ENCODE assay signal across 25 cellular contexts in the genomic region with DNA sequence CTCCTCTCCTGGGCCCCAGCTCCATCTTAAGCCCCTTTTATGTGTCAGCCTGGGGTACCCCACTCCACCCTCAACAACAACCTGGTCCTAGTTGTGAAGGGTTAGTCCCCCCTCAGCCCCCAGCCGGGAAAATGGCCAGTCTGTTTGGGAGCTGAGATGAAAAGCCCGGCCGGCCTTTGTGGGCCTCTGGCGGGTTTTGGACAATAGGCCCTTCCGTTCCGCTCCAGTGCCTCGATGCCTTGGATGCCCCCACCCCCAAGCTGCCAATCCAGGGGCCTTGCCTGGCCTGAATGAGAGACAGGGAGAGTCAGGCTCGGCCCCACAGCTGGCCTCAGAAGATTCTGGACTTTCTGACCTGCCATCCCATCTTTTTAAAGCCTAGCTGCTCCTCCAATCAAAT. TPM values are rescaled to one million over a fixed set of nuclear protein-coding genes. Genes with fewer than 3 reads are reported as not detected.
DNase-seq lines count a peak whose midpoint lies in the region; ATAC-seq, FAIRE-seq and TF ChIP-seq lines count a peak whose summit lies in the region.
"Had no signal": no experiment of that assay in that cellular context is flagged by ENCODE, and none has a peak within 500 bp of the region (broad histone marks: within the 10 kb centered on the region; RNA-seq: fewer than 3 reads in every experiment).

No MANE protein-coding gene starts in this region.

- no peaks in the 10 kb centered on the region for H3K36me3 ChIP-seq in heart left ventricle
- H3K36me3 ChIP-seq in HepG2 (replicated peaks in 1 of 2; ENCODE audit: control insufficient read depth in 1 of 2, insufficient read depth in 2 of 2, low read length in 2 of 2): no peaks in the 10 kb centered on the region
- H3K36me3 ChIP-seq: breast epithelium, pancreas had no signal

- no peaks in the 10 kb centered on the region for H3K79me2 ChIP-seq in HepG2 (ENCODE audit: insufficient read depth, low read length)
- H3K79me2 ChIP-seq: hepatocyte had no signal

- TF ChIP-seq RAD21 in HepG2 (CRISPR knock-in tag; IDR thresholded peaks at IDR 0.05): no peak

- no peak overlapping the region for H2AFZ ChIP-seq in HepG2 (ENCODE audit: low read length)
- H2AFZ ChIP-seq: hepatocyte had no signal

- H3K9me3 ChIP-seq in heart left ventricle (no peaks in the 10 kb centered on the region), HepG2 (ENCODE audit: low read length) (no peaks in the 10 kb centered on the region)
- H3K9me3 ChIP-seq: A549, breast epithelium, pancreas had no signal

- no peak overlapping the region for H3K9ac ChIP-seq in HepG2 (ENCODE audit: insufficient read depth, low read depth, low read length)
- H3K9ac ChIP-seq: KMS-11 had no signal

- no TSS peak for BruUV-seq in HepG2 (replicated peaks; lab: Mats Ljungman, UMichigan)

- POLR2A ChIA-PET in HepG2 (lab: Yijun Ruan, JAX): no interaction called here

- no peak for ATAC-seq in Right ventricle myocardium superior (ENCODE audit: poor library complexity)
- ATAC-seq in heart left ventricle: no peak
- ATAC-seq in HepG2: no peak
- ATAC-seq: pancreas, sciatic nerve, SK-N-SH treated with all-trans-retinoic acid at 6 μM for 48 hours had no signal

- WGBS in heart left ventricle, 4 donors: 72 to 89% (median 81%) methylated on average over 8 of the region's 8 CpGs
- WGBS in HepG2 (ENCODE audit: low lambda C conversion rate): 0% methylated on average over 2 of the region's 8 CpGs

- DNase-seq in Right ventricle myocardium superior: peak; percentile 8
- DNase-seq in heart left ventricle: no peak
- DNase-seq in RKO (ENCODE audit: low spot score): no peak
- DNase-seq in HepG2 (ENCODE audit: low spot score): no peak
- no peak for DNase-seq in HPDE6-E6E7 (ENCODE audit: extremely low spot score)
- DNase-seq: activated CD4-positive, alpha-beta T cell treated with anti-CD3 and anti-CD28 coated beads, Interleukin-2, amount 50 U/mL, for 4 hours; activated gamma-delta T cell; cortex of kidney; NCI-H1930; NCI-H446; pancreas; RPMI8226 had no signal

- H3K27me3 ChIP-seq in heart left ventricle (peaks cover 0 to 62% (median 17%) of the 10 kb centered on the region in 9 donors), layer of hippocampus (ENCODE audit: control insufficient read depth, insufficient read depth, low read length) (peaks cover 6% of the 10 kb centered on the region), HepG2 (ENCODE audit: control insufficient read depth in 1 of 2, insufficient read depth in 2 of 2, low read length in 2 of 2) (peaks cover 12 to 75% of the 10 kb centered on the region in 2 experiments; a peak in 4 of 5 replicates)

- TF ChIP-seq EP300 in HepG2 (IDR thresholded peaks at IDR 0.05; ENCODE audit: low read depth in 2 of 2, low read length in 2 of 2): no peak
- TF ChIP-seq EP300 in HepG2 (CRISPR knock-in tag; IDR thresholded peaks at IDR 0.05; ENCODE audit: borderline replicate concordance): no peak

- CTCF ChIA-PET in HepG2 (lab: Yijun Ruan, JAX; ENCODE audit: low intra/inter-chr PET ratio, low total read pairs): no interaction called here

- intact Hi-C loops in Right ventricle myocardium superior (cut with DNase I) (no loop called here), heart left ventricle (cut with DNase I) (no loop called here), HepG2 (cut with micrococcal nuclease; ENCODE audit: unreplicated experiment) (no loop called here)

- peaks cover 0 to 30% (median 10%) of the 10 kb centered on the region in 12 donors for H3K4me1 ChIP-seq in heart left ventricle
- H3K4me1 ChIP-seq in HepG2 (ENCODE audit: insufficient read depth, low read length): no peaks in the 10 kb centered on the region
- H3K4me1 ChIP-seq: A549, breast epithelium, pancreas had no signal

- in situ Hi-C loops in HepG2 (cut with HindIII; ENCODE audit: extremely low pct_ligation_motif_present, low pct_unique_long_range_greater_than_20kb): no loop called here

- H3K4me2 ChIP-seq in HepG2 (ENCODE audit: low read depth, low read length): no peak overlapping the region
- H3K4me2 ChIP-seq: A549, KMS-11 had no signal

- TF ChIP-seq CTCF in heart left ventricle (IDR thresholded peaks at IDR 0.05): no peak
- no peak for TF ChIP-seq CTCF in HepG2 (CRISPR knock-in tag; IDR thresholded peaks at IDR 0.05)

- H4K20me1 ChIP-seq in HepG2 (ENCODE audit: insufficient read depth, low read length): no peaks in the 10 kb centered on the region

- no peak overlapping the region for H3K27ac ChIP-seq in heart left ventricle
- peak overlapping the region; percentile 35 for H3K27ac ChIP-seq in layer of hippocampus (ENCODE audit: low read depth, low read length)
- no peak overlapping the region for H3K27ac ChIP-seq in HepG2 (ENCODE audit: extremely low read length, insufficient read depth, low read length)
- H3K27ac ChIP-seq: A549, breast epithelium, KMS-11, pancreas had no signal

- FAIRE-seq in HepG2 (lab: Jason Lieb, UNC): no peak
- FAIRE-seq: A549, H1, islet of Langerhans, pancreas, urothelium cell line had no signal

- no peak for TF ChIP-seq POLR2A in heart left ventricle (IDR thresholded peaks at IDR 0.05)
- TF ChIP-seq POLR2A in HepG2 (IDR thresholded peaks at IDR 0.05; ENCODE audit: insufficient read depth in 1 of 2, low read depth in 2 of 2, low read length in 2 of 2): no peak

- no peak overlapping the region for H3K4me3 ChIP-seq in heart left ventricle
- H3K4me3 ChIP-seq in HepG2 (replicated peaks in 1 of 3; ENCODE audit: insufficient read depth in 1 of 3, low read depth in 2 of 3, low read length in 3 of 3): no peak overlapping the region
- H3K4me3 ChIP-seq: A549, breast epithelium, hepatocyte, pancreas had no signal

RNA-seq across cellular contexts. Expression of a gene that starts 9.2 kb away (rescaled TPM):
- total RNA-seq in Right ventricle myocardium superior (7.8 TPM), heart left ventricle (1 to 10 TPM in 5 of 9 donors, under 1 TPM in 4; 0.43 to 9.8 (median 1.2) TPM), HepG2 (2016; rRNA removed; fragmentation: Illumina TruSeq; extraction: Trizol) (not detected in 2 replicates)
- polyA plus RNA-seq in heart left ventricle (1 to 10 TPM; 2.2 to 2.3 TPM), HepG2 (2011; rRNA removed) (not detected in 2 replicates)
- total RNA-seq in HepG2 (2016; cell fraction: cytosol; rRNA removed; fragmentation: Illumina TruSeq; extraction: Trizol; ENCODE audit: low read depth): not detected in 2 replicates
- total RNA-seq in HepG2 (2016; cell fraction: insoluble cytoplasmic fraction; rRNA removed; fragmentation: Illumina TruSeq; extraction: Trizol): not detected in 2 replicates
- not detected in 2 replicates for total RNA-seq in HepG2 (2016; cell fraction: membrane; rRNA removed; fragmentation: Illumina TruSeq; extraction: Trizol)
- not detected in 2 replicates for total RNA-seq in HepG2 (2016; cell fraction: nucleus; rRNA removed; fragmentation: Illumina TruSeq; extraction: Trizol)
- polyA plus RNA-seq in HepG2 (2011; cell fraction: cytosol; rRNA removed): not detected in 2 replicates
- not detected in 2 replicates for polyA plus RNA-seq in HepG2 (2011; cell fraction: nucleus; rRNA removed)
- polyA plus RNA-seq in HepG2 (2012): not detected in 2 replicates
- not detected in 2 replicates for polyA plus RNA-seq in HepG2 (2016; cell fraction: cytosol; fragmentation: Illumina TruSeq; extraction: Trizol; ENCODE audit: low read depth)
- polyA plus RNA-seq in HepG2 (2016; cell fraction: insoluble cytoplasmic fraction; fragmentation: Illumina TruSeq; extraction: Trizol; ENCODE audit: low read depth): not detected in 2 replicates
- not detected in 2 replicates for polyA plus RNA-seq in HepG2 (2016; cell fraction: membrane; fragmentation: Illumina TruSeq; extraction: Trizol; ENCODE audit: low read depth)
- polyA plus RNA-seq in HepG2 (2016; cell fraction: nucleus; fragmentation: Illumina TruSeq; extraction: Trizol; ENCODE audit: insufficient read depth, low read depth): not detected in 2 replicates
- 0.34 TPM in 1 of 2 replicates, not detected in the other for polyA minus RNA-seq in HepG2 (2011; rRNA and poly(A)+ RNA removed; ENCODE audit: low replicate concordance)
- polyA minus RNA-seq in HepG2 (2011; cell fraction: cytosol; rRNA and poly(A)+ RNA removed): not detected in 2 replicates
- not detected in 2 replicates for polyA minus RNA-seq in HepG2 (2011; cell fraction: nucleus; rRNA and poly(A)+ RNA removed)
- total RNA-seq: fibroblast of villous mesenchyme, lung microvascular endothelial cell had no signal

RNA-seq across cellular contexts. Expression of a gene that starts 31.5 kb away (rescaled TPM):
- total RNA-seq in Right ventricle myocardium superior (43.4 TPM), heart left ventricle (10 to 100 TPM; 22.5 to 79.2 (median 38.3) TPM), HepG2 (2016; rRNA removed; fragmentation: Illumina TruSeq; extraction: Trizol) (24.5 and 32.1 TPM in 2 replicates)
- polyA plus RNA-seq in heart left ventricle (10 to 100 TPM; 31.7 to 59.9 TPM), HepG2 (2011; rRNA removed) (27.3 and 31.2 TPM in 2 replicates)
- 11.7 and 12.9 TPM in 2 replicates for total RNA-seq in HepG2 (2016; cell fraction: cytosol; rRNA removed; fragmentation: Illumina TruSeq; extraction: Trizol; ENCODE audit: low read depth)
- 25.9 and 30.1 TPM in 2 replicates for total RNA-seq in HepG2 (2016; cell fraction: insoluble cytoplasmic fraction; rRNA removed; fragmentation: Illumina TruSeq; extraction: Trizol)
- total RNA-seq in HepG2 (2016; cell fraction: membrane; rRNA removed; fragmentation: Illumina TruSeq; extraction: Trizol): 15.6 and 18.9 TPM in 2 replicates
- total RNA-seq in HepG2 (2016; cell fraction: nucleus; rRNA removed; fragmentation: Illumina TruSeq; extraction: Trizol): 10.0 and 12.4 TPM in 2 replicates
- polyA plus RNA-seq in HepG2 (2011; cell fraction: cytosol; rRNA removed): 27.2 and 38.8 TPM in 2 replicates
- 14.2 and 16.4 TPM in 2 replicates for polyA plus RNA-seq in HepG2 (2011; cell fraction: nucleus; rRNA removed)
- 15.8 and 18.2 TPM in 2 replicates for polyA plus RNA-seq in HepG2 (2012)
- 11.0 and 13.0 TPM in 2 replicates for polyA plus RNA-seq in HepG2 (2016; cell fraction: cytosol; fragmentation: Illumina TruSeq; extraction: Trizol; ENCODE audit: low read depth)
- polyA plus RNA-seq in HepG2 (2016; cell fraction: insoluble cytoplasmic fraction; fragmentation: Illumina TruSeq; extraction: Trizol; ENCODE audit: low read depth): 26.3 and 26.5 TPM in 2 replicates
- polyA plus RNA-seq in HepG2 (2016; cell fraction: membrane; fragmentation: Illumina TruSeq; extraction: Trizol; ENCODE audit: low read depth): 11.2 and 12.0 TPM in 2 replicates
- 13.1 and 17.9 TPM in 2 replicates for polyA plus RNA-seq in HepG2 (2016; cell fraction: nucleus; fragmentation: Illumina TruSeq; extraction: Trizol; ENCODE audit: insufficient read depth, low read depth)
- 17.6 and 31.0 TPM in 2 replicates for polyA minus RNA-seq in HepG2 (2011; rRNA and poly(A)+ RNA removed; ENCODE audit: low replicate concordance)
- polyA minus RNA-seq in HepG2 (2011; cell fraction: cytosol; rRNA and poly(A)+ RNA removed): 11.2 and 11.8 TPM in 2 replicates
- 5.3 and 5.7 TPM in 2 replicates for polyA minus RNA-seq in HepG2 (2011; cell fraction: nucleus; rRNA and poly(A)+ RNA removed)

RNA-seq across cellular contexts. Expression of a gene that starts 39.9 kb away (rescaled TPM):
- total RNA-seq in Right ventricle myocardium superior (129 TPM), heart left ventricle (100 to 1,000 TPM; 104 to 155 (median 125) TPM), HepG2 (2016; rRNA removed; fragmentation: Illumina TruSeq; extraction: Trizol) (27.4 and 30.8 TPM in 2 replicates)
- polyA plus RNA-seq in heart left ventricle (100 to 1,000 TPM in 1 of 2 donors, 10 to 100 TPM in 1; 73.8 to 118 TPM), HepG2 (2011; rRNA removed) (32.8 and 34.5 TPM in 2 replicates)
- 11.0 and 11.1 TPM in 2 replicates for total RNA-seq in HepG2 (2016; cell fraction: cytosol; rRNA removed; fragmentation: Illumina TruSeq; extraction: Trizol; ENCODE audit: low read depth)
- 29.0 and 29.5 TPM in 2 replicates for total RNA-seq in HepG2 (2016; cell fraction: insoluble cytoplasmic fraction; rRNA removed; fragmentation: Illumina TruSeq; extraction: Trizol)
- 15.9 and 16.4 TPM in 2 replicates for total RNA-seq in HepG2 (2016; cell fraction: membrane; rRNA removed; fragmentation: Illumina TruSeq; extraction: Trizol)
- total RNA-seq in HepG2 (2016; cell fraction: nucleus; rRNA removed; fragmentation: Illumina TruSeq; extraction: Trizol): 15.7 and 15.9 TPM in 2 replicates
- polyA plus RNA-seq in HepG2 (2011; cell fraction: cytosol; rRNA removed): 32.8 and 40.8 TPM in 2 replicates
- polyA plus RNA-seq in HepG2 (2011; cell fraction: nucleus; rRNA removed): 36.1 and 42.7 TPM in 2 replicates
- 27.8 and 28.4 TPM in 2 replicates for polyA plus RNA-seq in HepG2 (2012)
- polyA plus RNA-seq in HepG2 (2016; cell fraction: cytosol; fragmentation: Illumina TruSeq; extraction: Trizol; ENCODE audit: low read depth): 15.7 and 17.6 TPM in 2 replicates
- 38.4 and 45.3 TPM in 2 replicates for polyA plus RNA-seq in HepG2 (2016; cell fraction: insoluble cytoplasmic fraction; fragmentation: Illumina TruSeq; extraction: Trizol; ENCODE audit: low read depth)
- 19.8 and 22.1 TPM in 2 replicates for polyA plus RNA-seq in HepG2 (2016; cell fraction: membrane; fragmentation: Illumina TruSeq; extraction: Trizol; ENCODE audit: low read depth)
- 37.1 and 38.5 TPM in 2 replicates for polyA plus RNA-seq in HepG2 (2016; cell fraction: nucleus; fragmentation: Illumina TruSeq; extraction: Trizol; ENCODE audit: insufficient read depth, low read depth)
- polyA minus RNA-seq in HepG2 (2011; rRNA and poly(A)+ RNA removed; ENCODE audit: low replicate concordance): 25.6 and 63.0 TPM in 2 replicates
- 6.0 and 6.2 TPM in 2 replicates for polyA minus RNA-seq in HepG2 (2011; cell fraction: cytosol; rRNA and poly(A)+ RNA removed)
- polyA minus RNA-seq in HepG2 (2011; cell fraction: nucleus; rRNA and poly(A)+ RNA removed): 17.4 and 23.5 TPM in 2 replicates

RNA-seq across cellular contexts. Expression of a gene that starts 48.5 kb away (rescaled TPM):
- total RNA-seq in Right ventricle myocardium superior (not detected), heart left ventricle (under 1 TPM in 1 of 9 donors, not detected in 8; 0.20 TPM), HepG2 (2016; rRNA removed; fragmentation: Illumina TruSeq; extraction: Trizol) (not detected in 2 replicates)
- polyA plus RNA-seq in heart left ventricle (not detected), HepG2 (2011; rRNA removed) (not detected in 2 replicates)
- not detected in 2 replicates for total RNA-seq in HepG2 (2016; cell fraction: cytosol; rRNA removed; fragmentation: Illumina TruSeq; extraction: Trizol; ENCODE audit: low read depth)
- not detected in 2 replicates for total RNA-seq in HepG2 (2016; cell fraction: insoluble cytoplasmic fraction; rRNA removed; fragmentation: Illumina TruSeq; extraction: Trizol)
- not detected in 2 replicates for total RNA-seq in HepG2 (2016; cell fraction: membrane; rRNA removed; fragmentation: Illumina TruSeq; extraction: Trizol)
- not detected in 2 replicates for total RNA-seq in HepG2 (2016; cell fraction: nucleus; rRNA removed; fragmentation: Illumina TruSeq; extraction: Trizol)
- polyA plus RNA-seq in HepG2 (2011; cell fraction: cytosol; rRNA removed): not detected in 2 replicates
- polyA plus RNA-seq in HepG2 (2011; cell fraction: nucleus; rRNA removed): 0.17 and 0.34 TPM in 2 replicates
- polyA plus RNA-seq in HepG2 (2012): 0.12 TPM in 1 of 2 replicates, not detected in the other
- not detected in 2 replicates for polyA plus RNA-seq in HepG2 (2016; cell fraction: cytosol; fragmentation: Illumina TruSeq; extraction: Trizol; ENCODE audit: low read depth)
- not detected in 2 replicates for polyA plus RNA-seq in HepG2 (2016; cell fraction: insoluble cytoplasmic fraction; fragmentation: Illumina TruSeq; extraction: Trizol; ENCODE audit: low read depth)
- polyA plus RNA-seq in HepG2 (2016; cell fraction: membrane; fragmentation: Illumina TruSeq; extraction: Trizol; ENCODE audit: low read depth): not detected in 2 replicates
- polyA plus RNA-seq in HepG2 (2016; cell fraction: nucleus; fragmentation: Illumina TruSeq; extraction: Trizol; ENCODE audit: insufficient read depth, low read depth): 0.45 TPM in 1 of 2 replicates, not detected in the other
- not detected in 2 replicates for polyA minus RNA-seq in HepG2 (2011; rRNA and poly(A)+ RNA removed; ENCODE audit: low replicate concordance)
- polyA minus RNA-seq in HepG2 (2011; cell fraction: cytosol; rRNA and poly(A)+ RNA removed): not detected in 2 replicates
- not detected in 2 replicates for polyA minus RNA-seq in HepG2 (2011; cell fraction: nucleus; rRNA and poly(A)+ RNA removed)
- total RNA-seq: fibroblast of villous mesenchyme, H1, pancreas had no signal
- polyA plus RNA-seq: BJ, pancreas had no signal

RNA-seq across cellular contexts. Expression of a gene that starts 57.2 kb away (rescaled TPM):
- total RNA-seq in Right ventricle myocardium superior (22.2 TPM), heart left ventricle (10 to 100 TPM; 17.0 to 40.8 (median 24.9) TPM), HepG2 (2016; rRNA removed; fragmentation: Illumina TruSeq; extraction: Trizol) (28.5 and 60.8 TPM in 2 replicates)
- polyA plus RNA-seq in heart left ventricle (10 to 100 TPM; 21.1 to 55.3 TPM), HepG2 (2011; rRNA removed) (38.9 and 45.9 TPM in 2 replicates)
- 29.7 and 36.9 TPM in 2 replicates for total RNA-seq in HepG2 (2016; cell fraction: cytosol; rRNA removed; fragmentation: Illumina TruSeq; extraction: Trizol; ENCODE audit: low read depth)
- 27.0 and 60.5 TPM in 2 replicates for total RNA-seq in HepG2 (2016; cell fraction: insoluble cytoplasmic fraction; rRNA removed; fragmentation: Illumina TruSeq; extraction: Trizol)
- total RNA-seq in HepG2 (2016; cell fraction: membrane; rRNA removed; fragmentation: Illumina TruSeq; extraction: Trizol): 57.4 and 66.9 TPM in 2 replicates
- 47.9 and 57.4 TPM in 2 replicates for total RNA-seq in HepG2 (2016; cell fraction: nucleus; rRNA removed; fragmentation: Illumina TruSeq; extraction: Trizol)
- 46.5 and 47.9 TPM in 2 replicates for polyA plus RNA-seq in HepG2 (2011; cell fraction: cytosol; rRNA removed)
- 28.6 and 40.8 TPM in 2 replicates for polyA plus RNA-seq in HepG2 (2011; cell fraction: nucleus; rRNA removed)
- 57.8 and 68.0 TPM in 2 replicates for polyA plus RNA-seq in HepG2 (2012)
- polyA plus RNA-seq in HepG2 (2016; cell fraction: cytosol; fragmentation: Illumina TruSeq; extraction: Trizol; ENCODE audit: low read depth): 54.4 and 69.4 TPM in 2 replicates
- polyA plus RNA-seq in HepG2 (2016; cell fraction: insoluble cytoplasmic fraction; fragmentation: Illumina TruSeq; extraction: Trizol; ENCODE audit: low read depth): 55.2 and 61.1 TPM in 2 replicates
- polyA plus RNA-seq in HepG2 (2016; cell fraction: membrane; fragmentation: Illumina TruSeq; extraction: Trizol; ENCODE audit: low read depth): 86.0 and 102 TPM in 2 replicates
- 131 and 132 TPM in 2 replicates for polyA plus RNA-seq in HepG2 (2016; cell fraction: nucleus; fragmentation: Illumina TruSeq; extraction: Trizol; ENCODE audit: insufficient read depth, low read depth)
- 71.0 and 231 TPM in 2 replicates for polyA minus RNA-seq in HepG2 (2011; rRNA and poly(A)+ RNA removed; ENCODE audit: low replicate concordance)
- polyA minus RNA-seq in HepG2 (2011; cell fraction: cytosol; rRNA and poly(A)+ RNA removed): 23.8 and 24.9 TPM in 2 replicates
- polyA minus RNA-seq in HepG2 (2011; cell fraction: nucleus; rRNA and poly(A)+ RNA removed): 13.3 and 18.3 TPM in 2 replicates
